Comparison of ENCODE assay signal across 10 cellular contexts in genomic region chrX:83759872-83760271, GRCh38.
DNase-seq lines count a peak whose midpoint lies in the region; ATAC-seq and TF ChIP-seq lines count a peak whose summit lies in the region.
"Had no signal": no experiment of that assay in that cellular context is flagged by ENCODE, and none has a peak within 500 bp of the region (broad histone marks: within the 10 kb centered on the region; RNA-seq: fewer than 3 reads in every experiment).

No MANE protein-coding gene starts in this region.

- TF ChIP-seq CTCF in BE2C (IDR thresholded peaks at IDR 0.05; ENCODE audit: low read depth, low read length) (peak; percentile 45), OCI-LY7 (conservative IDR thresholded peaks at IDR 0.05; ENCODE audit: low read length) (peak; percentile 74)

- intact Hi-C loops in OCI-LY7 (cut with micrococcal nuclease; ENCODE audit: unreplicated experiment): loop anchor here (10.0 kb wide), 1 partner anchor 755 kb away; no protein-coding TSS in a partner anchor

- H4K20me1 ChIP-seq in GM23248 (ENCODE audit: insufficient read depth): no peaks in the 10 kb centered on the region
- H4K20me1 ChIP-seq in OCI-LY7 (ENCODE audit: insufficient read depth, low read length): no peaks in the 10 kb centered on the region

- H3K36me3 ChIP-seq in BE2C: no peaks in the 10 kb centered on the region
- no peaks in the 10 kb centered on the region for H3K36me3 ChIP-seq in GM23248 (ENCODE audit: low read depth)
- no peaks in the 10 kb centered on the region for H3K36me3 ChIP-seq in OCI-LY7 (ENCODE audit: insufficient read depth, low read length)
- no peaks in the 10 kb centered on the region for H3K36me3 ChIP-seq in iPS-20b (ENCODE audit: insufficient read depth, low read depth, low read length)

- CTCF ChIA-PET in OCI-LY7 (lab: Charles Lee; ENCODE audit: unreplicated experiment): no interaction called here

- H3K27me3 ChIP-seq in BE2C: no peaks in the 10 kb centered on the region
- no peaks in the 10 kb centered on the region for H3K27me3 ChIP-seq in GM23248 (replicated peaks; ENCODE audit: insufficient read depth)
- H3K27me3 ChIP-seq in iPS-20b (ENCODE audit: insufficient read depth, low read length): no peaks in the 10 kb centered on the region

- H2AFZ ChIP-seq in GM23248 (no peak overlapping the region), OCI-LY7 (ENCODE audit: low read length) (no peak overlapping the region)

- ATAC-seq in HG03175 (IDR thresholded peaks at IDR 0.05; ENCODE audit: unreplicated experiment): no peak

- H3K79me2 ChIP-seq in GM23248 (ENCODE audit: insufficient read depth) (no peaks in the 10 kb centered on the region), OCI-LY7 (ENCODE audit: insufficient read depth, low read depth, low read length) (no peaks in the 10 kb centered on the region)

- no peaks in the 10 kb centered on the region for H3F3A ChIP-seq in GM23248 (ENCODE audit: insufficient read depth)

- DNase-seq in BE2C: no peak
- peak; percentile 33 for DNase-seq in GM23248
- peak; percentile 36 for DNase-seq in OCI-LY7 (ENCODE audit: low spot score)
- no peak for DNase-seq in HuH-7.5 (ENCODE audit: low spot score)
- no peak for DNase-seq in A172 (ENCODE audit: low spot score)
- DNase-seq in NK-92 (lab: John Stamatoyannopoulos, UW; ENCODE audit: unreplicated experiment): no peak
- DNase-seq: aorta, naive B cell had no signal

- no peak overlapping the region for H3K27ac ChIP-seq in GM23248
- H3K27ac ChIP-seq in OCI-LY7 (ENCODE audit: low read depth, low read length, poor library complexity, severe bottlenecking): no peak overlapping the region
- no peak overlapping the region for H3K27ac ChIP-seq in iPS-20b (ENCODE audit: low read length)

- H3K9ac ChIP-seq in GM23248 (no peak overlapping the region), iPS-20b (ENCODE audit: low read depth, low read length) (no peak overlapping the region)

- POLR2A ChIA-PET in OCI-LY7 (lab: Charles Lee): interaction anchor here (0.6 to 1.6 kb wide), 2 partner anchors 12 to 230 kb away, joined by 3 to 5 read pairs; no protein-coding TSS in a partner anchor

- H3K9me3 ChIP-seq in BE2C (no peaks in the 10 kb centered on the region), GM23248 (ENCODE audit: low read depth) (no peaks in the 10 kb centered on the region), OCI-LY7 (ENCODE audit: low read length) (no peaks in the 10 kb centered on the region), iPS-20b (ENCODE audit: insufficient read depth, low read depth, low read length) (no peaks in the 10 kb centered on the region)

- H3K4me3 ChIP-seq in BE2C (ENCODE audit: low read depth, low read length) (no peak overlapping the region), GM23248 (no peak overlapping the region), OCI-LY7 (ENCODE audit: low read depth, low read length, poor library complexity, severe bottlenecking) (no peak overlapping the region), iPS-20b (ENCODE audit: low read length) (peak overlapping the region; percentile 40; the same call in 1 of the 2 replicates)

- H3K9me2 ChIP-seq in GM23248 (ENCODE audit: insufficient read depth) (no peaks in the 10 kb centered on the region), OCI-LY7 (ENCODE audit: insufficient read depth, low read length) (no peaks in the 10 kb centered on the region)

- BruUV-seq in OCI-LY7 (replicated peaks; lab: Mats Ljungman, UMichigan): no TSS peak

- H3K4me1 ChIP-seq in BE2C (no peaks in the 10 kb centered on the region), GM23248 (ENCODE audit: insufficient read depth) (no peaks in the 10 kb centered on the region), OCI-LY7 (ENCODE audit: insufficient read depth, low read length, poor library complexity, severe bottlenecking) (no peaks in the 10 kb centered on the region), iPS-20b (ENCODE audit: insufficient read depth, low read length) (no peaks in the 10 kb centered on the region; the same call in 1 of the 2 replicates)

- H3K4me2 ChIP-seq in GM23248 (ENCODE audit: unreplicated experiment): no peak overlapping the region
- H3K4me2 ChIP-seq in OCI-LY7 (ENCODE audit: low read length): no peak overlapping the region

- 0 to 10% methylated on average over 1 of the region's 1 CpG for WGBS in GM23248 (ENCODE audit: low coverage in 1 of 2, low lambda C conversion rate in 2 of 2, missing lambda C conversion rate in 2 of 2), 2 experiments

- in situ Hi-C loops in GM23248 (cut with MboI): loop anchor here (25.0 kb wide), 1 partner anchor 98 kb away; no protein-coding TSS in a partner anchor

Comparison
In these comparisons a context has a peak if more than half of its experiments do, and no peak if none do; other contexts are left out.
1. DNase-seq: peak in GM23248 (single experiment) and OCI-LY7 (single experiment); none in BE2C (single experiment), HuH-7.5 (single experiment), A172 (single experiment) and NK-92 (single experiment).